Comparison of ENCODE assay signal across 2 cellular contexts in genomic region chr16:2186064-2186463, GRCh38.
TF ChIP-seq lines count a peak whose summit lies in the region.

No MANE protein-coding gene starts in this region.

TF ChIP-seq in HepG2, 621 proteins besides CTCF, POLR2A, EP300 and RAD21:
- TF ChIP-seq, protein P1, sequence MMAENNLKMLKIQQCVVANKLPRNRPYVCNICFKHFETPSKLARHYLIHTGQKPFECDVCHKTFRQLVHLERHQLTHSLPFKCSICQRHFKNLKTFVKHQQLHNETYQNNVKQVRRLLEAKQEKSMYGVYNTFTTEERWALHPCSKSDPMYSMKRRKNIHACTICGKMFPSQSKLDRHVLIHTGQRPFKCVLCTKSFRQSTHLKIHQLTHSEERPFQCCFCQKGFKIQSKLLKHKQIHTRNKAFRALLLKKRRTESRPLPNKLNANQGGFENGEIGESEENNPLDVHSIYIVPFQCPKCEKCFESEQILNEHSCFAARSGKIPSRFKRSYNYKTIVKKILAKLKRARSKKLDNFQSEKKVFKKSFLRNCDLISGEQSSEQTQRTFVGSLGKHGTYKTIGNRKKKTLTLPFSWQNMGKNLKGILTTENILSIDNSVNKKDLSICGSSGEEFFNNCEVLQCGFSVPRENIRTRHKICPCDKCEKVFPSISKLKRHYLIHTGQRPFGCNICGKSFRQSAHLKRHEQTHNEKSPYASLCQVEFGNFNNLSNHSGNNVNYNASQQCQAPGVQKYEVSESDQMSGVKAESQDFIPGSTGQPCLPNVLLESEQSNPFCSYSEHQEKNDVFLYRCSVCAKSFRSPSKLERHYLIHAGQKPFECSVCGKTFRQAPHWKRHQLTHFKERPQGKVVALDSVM (CRISPR knock-in tag; IDR thresholded peaks at IDR 0.05), result peak; percentile 70; the same call in 1 of the 2 replicates
- TF ChIP-seq ZNF749 (CRISPR knock-in tag; IDR thresholded peaks at IDR 0.05; ENCODE audit: borderline replicate concordance), result no peak

TF ChIP-seq in WTC11, 78 proteins besides CTCF, POLR2A, EP300 and RAD21:
- no peak for TF ChIP-seq SMAD4 (CRISPR knock-in tag; IDR thresholded peaks at IDR 0.05)
- no peak for TF ChIP-seq MLX (CRISPR knock-in tag; IDR thresholded peaks at IDR 0.05)
- no peak for TF ChIP-seq STAT6 (CRISPR knock-in tag; conservative IDR thresholded peaks at IDR 0.05; ENCODE audit: low read depth)
- no peak for TF ChIP-seq AR (CRISPR knock-in tag; IDR thresholded peaks at IDR 0.05)
- TF ChIP-seq CREM (CRISPR knock-in tag; IDR thresholded peaks at IDR 0.05), result no peak
- TF ChIP-seq E2F5 (CRISPR knock-in tag; IDR thresholded peaks at IDR 0.05), result no peak
- no peak for TF ChIP-seq ZNF121 (CRISPR knock-in tag; IDR thresholded peaks at IDR 0.05)
- TF ChIP-seq, protein P2, sequence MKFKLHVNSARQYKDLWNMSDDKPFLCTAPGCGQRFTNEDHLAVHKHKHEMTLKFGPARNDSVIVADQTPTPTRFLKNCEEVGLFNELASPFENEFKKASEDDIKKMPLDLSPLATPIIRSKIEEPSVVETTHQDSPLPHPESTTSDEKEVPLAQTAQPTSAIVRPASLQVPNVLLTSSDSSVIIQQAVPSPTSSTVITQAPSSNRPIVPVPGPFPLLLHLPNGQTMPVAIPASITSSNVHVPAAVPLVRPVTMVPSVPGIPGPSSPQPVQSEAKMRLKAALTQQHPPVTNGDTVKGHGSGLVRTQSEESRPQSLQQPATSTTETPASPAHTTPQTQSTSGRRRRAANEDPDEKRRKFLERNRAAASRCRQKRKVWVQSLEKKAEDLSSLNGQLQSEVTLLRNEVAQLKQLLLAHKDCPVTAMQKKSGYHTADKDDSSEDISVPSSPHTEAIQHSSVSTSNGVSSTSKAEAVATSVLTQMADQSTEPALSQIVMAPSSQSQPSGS (CRISPR knock-in tag; IDR thresholded peaks at IDR 0.05; ENCODE audit: borderline replicate concordance, low read depth), result no peak
- TF ChIP-seq, protein P3, sequence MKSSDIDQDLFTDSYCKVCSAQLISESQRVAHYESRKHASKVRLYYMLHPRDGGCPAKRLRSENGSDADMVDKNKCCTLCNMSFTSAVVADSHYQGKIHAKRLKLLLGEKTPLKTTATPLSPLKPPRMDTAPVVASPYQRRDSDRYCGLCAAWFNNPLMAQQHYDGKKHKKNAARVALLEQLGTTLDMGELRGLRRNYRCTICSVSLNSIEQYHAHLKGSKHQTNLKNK (CRISPR knock-in tag; IDR thresholded peaks at IDR 0.05), result no peak
- TF ChIP-seq OVOL2 (CRISPR knock-in tag; IDR thresholded peaks at IDR 0.05; ENCODE audit: borderline replicate concordance), result no peak
- no peak for TF ChIP-seq NFATC4 (CRISPR knock-in tag; IDR thresholded peaks at IDR 0.05)
- no peak for TF ChIP-seq ZBTB21 (CRISPR knock-in tag; IDR thresholded peaks at IDR 0.05; ENCODE audit: borderline replicate concordance)
- no peak for TF ChIP-seq E2F1 (CRISPR knock-in tag; IDR thresholded peaks at IDR 0.05)
